ENCODE assay signal across 14 cellular contexts in genomic region chr2:69200107-69200520, GRCh38.
DNase-seq lines count a peak whose midpoint lies in the region; ATAC-seq and TF ChIP-seq lines count a peak whose summit lies in the region.
"Had no signal": no experiment of that assay in that cellular context is flagged by ENCODE, and none has a peak within 500 bp of the region (broad histone marks: within the 10 kb centered on the region; RNA-seq: fewer than 3 reads in every experiment).

No MANE protein-coding gene starts in this region.

- H3K27ac ChIP-seq in GM23248: peak overlapping the region; percentile 93
- peak overlapping the region; percentile 14 for H3K27ac ChIP-seq in lower lobe of right lung
- H3K27ac ChIP-seq in testis: no peak overlapping the region

- H3K4me1 ChIP-seq in GM23248 (ENCODE audit: insufficient read depth) (peaks cover 41% of the 10 kb centered on the region), lower lobe of right lung (peaks cover 12% of the 10 kb centered on the region), testis (peaks cover 20% of the 10 kb centered on the region)

- no peaks in the 10 kb centered on the region for H3K9me2 ChIP-seq in GM23248 (ENCODE audit: insufficient read depth)

- ATAC-seq in lower lobe of right lung (no peak), HG03175 (IDR thresholded peaks at IDR 0.05; ENCODE audit: unreplicated experiment) (no peak)
- ATAC-seq: CD8-positive, alpha-beta T cell had no signal

- no peak overlapping the region for H3K4me2 ChIP-seq in GM23248 (ENCODE audit: unreplicated experiment)

- DNase-seq in GM23248: peak; percentile 89
- DNase-seq in choroid plexus epithelial cell (ENCODE audit: low read depth): peak; percentile 99
- DNase-seq in lower lobe of right lung: no peak
- peak; percentile 33 for DNase-seq in testis
- DNase-seq in activated naive CD4-positive, alpha-beta T cell (lab: John Stamatoyannopoulos, UW): no peak
- DNase-seq in T1000 (lab: John Stamatoyannopoulos, UW): no peak
- DNase-seq in nephron progenitor cell: no peak
- DNase-seq: activated CD4-positive, alpha-beta memory T cell treated with anti-CD3 and anti-CD28 coated beads, Interleukin-2, amount 10 ng/mL, durations not matched to agents 7 days and 5 days; CD8-positive, alpha-beta T cell; Karpas-422; SIG-M5; stimulated activated CD4-positive, alpha-beta T cell treated with anti-CD3 and anti-CD28 coated beads, Interleukin-2, amount 100 ng/mL, for 24 hours had no signal

- peaks cover 17% of the 10 kb centered on the region; the same call in 1 of the 2 replicates for H3K36me3 ChIP-seq in GM23248 (ENCODE audit: low read depth)
- H3K36me3 ChIP-seq in lower lobe of right lung: no peaks in the 10 kb centered on the region
- H3K36me3 ChIP-seq in testis (ENCODE audit: low read depth, missing control alignments): no peaks in the 10 kb centered on the region

- peaks cover 46% of the 10 kb centered on the region for H3K36me3 Mint-ChIP-seq in nephron progenitor cell (ENCODE audit: low read depth)
- H3K36me3 Mint-ChIP-seq: CD8-positive, alpha-beta T cell had no signal

- intact Hi-C loops in lower lobe of right lung (cut with DNase I) (no loop called here), testis (cut with DNase I; ENCODE audit: low total_unique reads) (no loop called here)

- TF ChIP-seq POLR2A in testis (IDR thresholded peaks at IDR 0.05): no peak

- peak overlapping the region; percentile 68 for H3K9ac ChIP-seq in GM23248

- TF ChIP-seq CTCF in choroid plexus epithelial cell (conservative IDR thresholded peaks at IDR 0.05; ENCODE audit: low read depth, low read length): no peak
- TF ChIP-seq CTCF in lower lobe of right lung (IDR thresholded peaks at IDR 0.05): no peak
- no peak for TF ChIP-seq CTCF in testis (IDR thresholded peaks at IDR 0.05)
- no peak for TF ChIP-seq CTCF in nephron progenitor cell (IDR thresholded peaks at IDR 0.05)

- H3F3A ChIP-seq in GM23248 (ENCODE audit: insufficient read depth): peaks cover 54% of the 10 kb centered on the region

- H3K9me3 ChIP-seq in GM23248 (ENCODE audit: low read depth): no peaks in the 10 kb centered on the region
- H3K9me3 ChIP-seq in lower lobe of right lung: no peaks in the 10 kb centered on the region
- no peaks in the 10 kb centered on the region for H3K9me3 ChIP-seq in testis

- H3K4me3 ChIP-seq in GM23248 (no peak overlapping the region), choroid plexus epithelial cell (ENCODE audit: low read depth, low read length) (no peak overlapping the region), lower lobe of right lung (no peak overlapping the region), testis (no peak overlapping the region)

- H3K27me3 ChIP-seq in GM23248 (replicated peaks; ENCODE audit: insufficient read depth) (no peaks in the 10 kb centered on the region), lower lobe of right lung (ENCODE audit: low read depth) (no peaks in the 10 kb centered on the region), testis (no peaks in the 10 kb centered on the region)

- in situ Hi-C loops in GM23248 (cut with MboI): no loop called here

- no peaks in the 10 kb centered on the region for H3K27me3 Mint-ChIP-seq in nephron progenitor cell (ENCODE audit: low read depth, poor library complexity)

- H3K9me3 Mint-ChIP-seq in nephron progenitor cell: no peaks in the 10 kb centered on the region
- H3K9me3 Mint-ChIP-seq: activated CD4-positive, alpha-beta memory T cell treated with anti-CD3 and anti-CD28 coated beads, Interleukin-2, amount 10 ng/mL, durations not matched to agents 7 days and 5 days; activated T-helper 2 cell treated with anti-CD3 and anti-CD28 coated beads, Interferon-gamma antibody, Interleukin-2, Interleukin-4, amounts not matched to agents 10 μg/mL and 5 μg/mL and 100 μg/mL, durations not matched to agents 14 hours and 24 hours and 36 hours; CD8-positive, alpha-beta T cell had no signal

- no peak overlapping the region for H3K4me3 Mint-ChIP-seq in nephron progenitor cell
- H3K4me3 Mint-ChIP-seq: activated CD4-positive, alpha-beta memory T cell treated with anti-CD3 and anti-CD28 coated beads, Interleukin-2, amount 10 ng/mL, durations not matched to agents 7 days and 5 days; CD8-positive, alpha-beta T cell had no signal

- no peak overlapping the region for H3K27ac Mint-ChIP-seq in nephron progenitor cell
- H3K27ac Mint-ChIP-seq: activated CD4-positive, alpha-beta memory T cell treated with anti-CD3 and anti-CD28 coated beads, Interleukin-2, amount 10 ng/mL, durations not matched to agents 7 days and 5 days; activated T-helper 2 cell treated with anti-CD3 and anti-CD28 coated beads, Interferon-gamma antibody, Interleukin-2, Interleukin-4, amounts not matched to agents 10 μg/mL and 5 μg/mL and 100 μg/mL, durations not matched to agents 14 hours and 24 hours and 36 hours; CD8-positive, alpha-beta T cell had no signal

- 24 to 27% methylated on average over 6 of the region's 6 CpGs for WGBS in GM23248 (ENCODE audit: low coverage in 1 of 2, low lambda C conversion rate in 2 of 2, missing lambda C conversion rate in 2 of 2), 2 experiments
- 52 to 61% methylated on average over 6 of the region's 6 CpGs for WGBS in testis, 2 donors

- H4K20me1 ChIP-seq in GM23248 (ENCODE audit: insufficient read depth): no peaks in the 10 kb centered on the region

- H3K79me2 ChIP-seq in GM23248 (ENCODE audit: insufficient read depth): no peaks in the 10 kb centered on the region

- no peak overlapping the region for H2AFZ ChIP-seq in GM23248

- H3K4me1 Mint-ChIP-seq in nephron progenitor cell: peaks cover 5% of the 10 kb centered on the region
- H3K4me1 Mint-ChIP-seq: activated CD4-positive, alpha-beta memory T cell treated with anti-CD3 and anti-CD28 coated beads, Interleukin-2, amount 10 ng/mL, durations not matched to agents 7 days and 5 days had no signal

Comparison
In these comparisons a context has a peak if more than half of its experiments do, and no peak if none do; other contexts are left out.
1. DNase-seq: peak in GM23248 (single experiment), choroid plexus epithelial cell (single experiment) and testis (single experiment); none in lower lobe of right lung (single experiment), activated naive CD4-positive, alpha-beta T cell (0 of 4), T1000 (single experiment) and nephron progenitor cell (single experiment).
2. H3K27ac ChIP-seq: peak in GM23248 (single experiment) and lower lobe of right lung (single experiment); none in testis (0 of 2).